ENCODE assay signal across 25 cellular contexts in genomic region chr20:20513720-20514119, GRCh38.
"Had no signal": no experiment of that assay in that cellular context is flagged by ENCODE, and none has a peak within 500 bp of the region (broad histone marks: within the 10 kb centered on the region; RNA-seq: fewer than 3 reads in every experiment).

No MANE protein-coding gene starts in this region.

- H3K4me3 Mint-ChIP-seq: activated CD8-positive, alpha-beta T cell treated with anti-CD3 and anti-CD28 coated beads, Interleukin-2, amount 10 ng/mL, durations not matched to agents 7 days and 5 days; activated T-cell treated with anti-CD3 and anti-CD28 coated beads, Interleukin-2, amount 50 U/mL, for 72 hours; mesothelial cell of epicardium; naive thymus-derived CD8-positive, alpha-beta T cell; neural crest cell; T-helper 1 cell treated with Interleukin-12 subunit alpha and Interleukin-12 subunit beta and Interleukin-4 antibody, amounts not matched to agents 30 μg/mL and 1 μg/mL, for 36 hours; WTC11 had no signal

- H3K27me3 ChIP-seq: breast epithelium, hepatocyte had no signal

- H3K4me3 ChIP-seq: breast epithelium, hepatocyte, thoracic aorta had no signal

- H3K27ac Mint-ChIP-seq: activated CD8-positive, alpha-beta T cell treated with anti-CD3 and anti-CD28 coated beads, Interleukin-2, amount 10 ng/mL, durations not matched to agents 7 days and 5 days; activated naive CD4-positive, alpha-beta T cell treated with anti-CD3 and anti-CD28 coated beads, Interleukin-2, amount 50 U/mL, for 72 hours; activated T-cell treated with anti-CD3 and anti-CD28 coated beads, Interleukin-2, amount 50 U/mL, for 72 hours; mesothelial cell of epicardium; naive thymus-derived CD8-positive, alpha-beta T cell; T-helper 1 cell treated with Interleukin-12 subunit alpha and Interleukin-12 subunit beta and Interleukin-4 antibody, amounts not matched to agents 30 μg/mL and 1 μg/mL, for 36 hours; WTC11 had no signal

- H3K36me3 ChIP-seq: breast epithelium had no signal

- H3K27ac ChIP-seq: breast epithelium, hepatocyte, parathyroid adenoma, thoracic aorta had no signal

- H3K4me1 ChIP-seq: breast epithelium, parathyroid adenoma had no signal

- DNase-seq: activated CD8-positive, alpha-beta T cell treated with anti-CD3 and anti-CD28 coated beads, Interleukin-2, amount 10 ng/mL, durations not matched to agents 7 days and 5 days; activated naive CD4-positive, alpha-beta T cell; activated T-cell treated with anti-CD3 and anti-CD28 coated beads for 4 hours; activated T-cell treated with anti-CD3 and anti-CD28 coated beads, Interleukin-2, amount 50 U/mL, for 72 hours; central memory CD4-positive, alpha-beta T cell; dermis blood vessel endothelial cell; effector CD8-positive, alpha-beta T cell; glutamatergic neuron; left cardiac atrium; mammary epithelial cell; naive thymus-derived CD8-positive, alpha-beta T cell; occipital lobe; right cardiac atrium; stimulated activated naive CD4-positive, alpha-beta T cell; T-helper 9 cell; trophoblast cell had no signal

- H3K9me3 Mint-ChIP-seq: T-helper 1 cell treated with Interleukin-12 subunit alpha and Interleukin-12 subunit beta and Interleukin-4 antibody, amounts not matched to agents 30 μg/mL and 1 μg/mL, for 36 hours had no signal

- H3K27me3 Mint-ChIP-seq: naive thymus-derived CD8-positive, alpha-beta T cell had no signal

- H3K4me1 Mint-ChIP-seq: mesothelial cell of epicardium; naive thymus-derived CD8-positive, alpha-beta T cell; neural crest cell had no signal
